Comparison of ENCODE assay signal across 10 cellular contexts in genomic region chr11:65131895-65132237, GRCh38. TPM values are rescaled to one million over a fixed set of nuclear protein-coding genes. Genes with fewer than 3 reads are reported as not detected.
DNase-seq lines count a peak whose midpoint lies in the region; ATAC-seq and TF ChIP-seq lines count a peak whose summit lies in the region.
"Had no signal": no experiment of that assay in that cellular context is flagged by ENCODE, and none has a peak within 500 bp of the region (broad histone marks: within the 10 kb centered on the region; RNA-seq: fewer than 3 reads in every experiment).

No MANE protein-coding gene starts in this region.

- 59 to 66% methylated on average over 6 of the region's 6 CpGs for WGBS in GM23248 (ENCODE audit: low coverage in 1 of 2, low lambda C conversion rate in 2 of 2, missing lambda C conversion rate in 2 of 2), 2 experiments

- peaks cover 9% of the 10 kb centered on the region for H3F3A ChIP-seq in GM23248 (ENCODE audit: insufficient read depth)

- no peak overlapping the region for H3K27ac ChIP-seq in CD4-positive, CD25-positive, alpha-beta regulatory T cell (ENCODE audit: insufficient read depth, low read length, poor library complexity, severe bottlenecking)
- no peak overlapping the region for H3K27ac ChIP-seq in GM23248

- peaks cover 7 to 45% (median 23%) of the 10 kb centered on the region in 4 donors for H3K4me1 Mint-ChIP-seq in CD4-positive, CD25-positive, alpha-beta regulatory T cell
- H3K4me1 Mint-ChIP-seq in endothelial cell (ENCODE audit: unreplicated experiment), result peaks cover 29% of the 10 kb centered on the region

- no peaks in the 10 kb centered on the region for H4K20me1 ChIP-seq in GM23248 (ENCODE audit: insufficient read depth)

- no peak overlapping the region for H3K4me2 ChIP-seq in GM23248 (ENCODE audit: unreplicated experiment)

- peaks cover 38% of the 10 kb centered on the region for H3K4me1 ChIP-seq in CD4-positive, CD25-positive, alpha-beta regulatory T cell (ENCODE audit: control insufficient read depth, insufficient read depth, low read length, poor library complexity, severe bottlenecking)
- peaks cover 8% of the 10 kb centered on the region for H3K4me1 ChIP-seq in GM23248 (ENCODE audit: insufficient read depth)

- no peak for TF ChIP-seq CTCF in endothelial cell (IDR thresholded peaks at IDR 0.05; ENCODE audit: unreplicated experiment)

- H3K27me3 ChIP-seq in CD4-positive, CD25-positive, alpha-beta regulatory T cell (ENCODE audit: control insufficient read depth, insufficient read depth, low read length), result no peaks in the 10 kb centered on the region
- H3K27me3 ChIP-seq in GM23248 (replicated peaks; ENCODE audit: insufficient read depth), result no peaks in the 10 kb centered on the region

- peak overlapping the region; percentile 21 to 75 (median 30) for H3K4me3 Mint-ChIP-seq in CD4-positive, CD25-positive, alpha-beta regulatory T cell
- no peak overlapping the region for H3K4me3 Mint-ChIP-seq in endothelial cell (ENCODE audit: unreplicated experiment)

- H3K36me3 Mint-ChIP-seq in CD4-positive, CD25-positive, alpha-beta regulatory T cell, result peaks cover 10% of the 10 kb centered on the region
- peaks cover 21% of the 10 kb centered on the region for H3K36me3 Mint-ChIP-seq in endothelial cell (ENCODE audit: low read depth, unreplicated experiment)

- no peak for ATAC-seq in CD4-positive, CD25-positive, alpha-beta regulatory T cell (ENCODE audit: low read depth in 2 of 2)
- ATAC-seq in HG03196 (IDR thresholded peaks at IDR 0.05; ENCODE audit: unreplicated experiment), result no peak
- ATAC-seq: activated CD4-positive, CD25-positive, alpha-beta regulatory T cell treated with anti-CD3 and anti-CD28 coated beads, Interleukin-2, amount 50 U/mL, for 24 hours; SK-N-SH treated with all-trans-retinoic acid at 6 μM for 48 hours had no signal

- in situ Hi-C loops in GM23248 (cut with MboI), result no loop called here

- no peak overlapping the region for H2AFZ ChIP-seq in GM23248

- no peaks in the 10 kb centered on the region for H3K9me2 ChIP-seq in GM23248 (ENCODE audit: insufficient read depth)

- no peak for DNase-seq in CD4-positive, CD25-positive, alpha-beta regulatory T cell
- DNase-seq in GM23248 (no peak), endothelial cell (ENCODE audit: low spot score) (no peak), DMS 273 (lab: John Stamatoyannopoulos, UW; ENCODE audit: unreplicated experiment) (no peak)
- DNase-seq in stimulated activated CD4-positive, alpha-beta T cell treated with anti-CD3 and anti-CD28 coated beads, Interleukin-12 subunit alpha, Interleukin-12 subunit beta, amount 100 ng/mL, for 4 hours, result no peak
- DNase-seq: cerebellar nuclear complex, GF-D8 had no signal

- peak overlapping the region in 2 of 3 donors; percentile 11 to 26 for H3K27ac Mint-ChIP-seq in CD4-positive, CD25-positive, alpha-beta regulatory T cell
- peak overlapping the region; percentile 13 for H3K27ac Mint-ChIP-seq in endothelial cell (ENCODE audit: unreplicated experiment)

- no peaks in the 10 kb centered on the region for H3K9me3 ChIP-seq in CD4-positive, CD25-positive, alpha-beta regulatory T cell (ENCODE audit: control insufficient read depth in 2 of 2, low read length in 2 of 2)
- H3K9me3 ChIP-seq in GM23248 (ENCODE audit: low read depth), result no peaks in the 10 kb centered on the region

- peaks cover 52% of the 10 kb centered on the region for H3K36me3 ChIP-seq in CD4-positive, CD25-positive, alpha-beta regulatory T cell (ENCODE audit: control insufficient read depth, insufficient read depth, low read length)
- peaks cover 8% of the 10 kb centered on the region; the same call in 1 of the 2 replicates for H3K36me3 ChIP-seq in GM23248 (ENCODE audit: low read depth)

- H3K9me3 Mint-ChIP-seq in CD4-positive, CD25-positive, alpha-beta regulatory T cell, result peaks cover 0 to 2% (median 0%) of the 10 kb centered on the region in 7 donors
- no peaks in the 10 kb centered on the region for H3K9me3 Mint-ChIP-seq in endothelial cell (ENCODE audit: unreplicated experiment)

- H3K4me3 ChIP-seq in CD4-positive, CD25-positive, alpha-beta regulatory T cell (ENCODE audit: low read depth, low read length), result no peak overlapping the region
- no peak overlapping the region for H3K4me3 ChIP-seq in GM23248

- no peaks in the 10 kb centered on the region for H3K27me3 Mint-ChIP-seq in CD4-positive, CD25-positive, alpha-beta regulatory T cell
- H3K27me3 Mint-ChIP-seq in endothelial cell (ENCODE audit: unreplicated experiment), result peaks cover 21% of the 10 kb centered on the region

- H3K9ac ChIP-seq in GM23248, result 0 out of 2 replicates have a peak overlapping the region, but pooled peaks have one; percentile 98

- peaks cover 37% of the 10 kb centered on the region for H3K79me2 ChIP-seq in GM23248 (ENCODE audit: insufficient read depth)

RNA-seq across cellular contexts. Expression of gene SYVN1, which starts 2.5 kb away (rescaled TPM):
- total RNA-seq in CD4-positive, CD25-positive, alpha-beta regulatory T cell, result 66.3 TPM
- polyA plus RNA-seq in CD4-positive, CD25-positive, alpha-beta regulatory T cell, result 10 to 100 TPM in 1 of 4 donors, 1 to 10 TPM in 3; 6.2 to 10.8 (median 7.3) TPM
- 29.5 and 64.2 TPM in 2 replicates for total RNA-seq in GM23248 (2014; rRNA removed; shearing (Covaris generic))
- 18.0 and 21.2 TPM in 2 replicates for polyA plus RNA-seq in GM23248 (2016; fragmentation: Nextera tagmentation; extraction: Ambion mirVana)
- total RNA-seq in endothelial cell (ENCODE audit: unreplicated experiment), result 32.2 TPM

RNA-seq across cellular contexts. Expression of gene MRPL49, which starts 9.7 kb away (rescaled TPM):
- total RNA-seq in CD4-positive, CD25-positive, alpha-beta regulatory T cell, result 47.7 TPM
- polyA plus RNA-seq in CD4-positive, CD25-positive, alpha-beta regulatory T cell, result 100 to 1,000 TPM; 104 to 125 (median 111) TPM
- 65.6 and 78.4 TPM in 2 replicates for total RNA-seq in GM23248 (2014; rRNA removed; shearing (Covaris generic))
- polyA plus RNA-seq in GM23248 (2016; fragmentation: Nextera tagmentation; extraction: Ambion mirVana), result 48.6 and 53.3 TPM in 2 replicates
- total RNA-seq in endothelial cell (ENCODE audit: unreplicated experiment), result 40.2 TPM

RNA-seq across cellular contexts. Expression of gene FAU, which starts 9.9 kb away (rescaled TPM):
- 1,172 TPM for total RNA-seq in CD4-positive, CD25-positive, alpha-beta regulatory T cell
- polyA plus RNA-seq in CD4-positive, CD25-positive, alpha-beta regulatory T cell, result 1,000 to 10,000 TPM; 1,003 to 1,125 (median 1,056) TPM
- total RNA-seq in GM23248 (2014; rRNA removed; shearing (Covaris generic)), result 180 and 199 TPM in 2 replicates
- 342 and 365 TPM in 2 replicates for polyA plus RNA-seq in GM23248 (2016; fragmentation: Nextera tagmentation; extraction: Ambion mirVana)
- total RNA-seq in endothelial cell (ENCODE audit: unreplicated experiment), result 998 TPM

RNA-seq across cellular contexts. Expression of gene ZNHIT2, which starts 14.4 kb away (rescaled TPM):
- total RNA-seq in CD4-positive, CD25-positive, alpha-beta regulatory T cell, result 6.0 TPM
- 10 to 100 TPM; 20.1 to 29.0 (median 22.7) TPM for polyA plus RNA-seq in CD4-positive, CD25-positive, alpha-beta regulatory T cell
- total RNA-seq in GM23248 (2014; rRNA removed; shearing (Covaris generic)), result 12.3 and 13.2 TPM in 2 replicates
- polyA plus RNA-seq in GM23248 (2016; fragmentation: Nextera tagmentation; extraction: Ambion mirVana), result 15.5 and 15.6 TPM in 2 replicates
- total RNA-seq in endothelial cell (ENCODE audit: unreplicated experiment), result 6.0 TPM

RNA-seq across cellular contexts. Expression of gene TM7SF2, which starts 20.2 kb away (rescaled TPM):
- 20.2 TPM for total RNA-seq in CD4-positive, CD25-positive, alpha-beta regulatory T cell
- 10 to 100 TPM in 2 of 4 donors, 1 to 10 TPM in 2; 8.0 to 11.1 (median 9.4) TPM for polyA plus RNA-seq in CD4-positive, CD25-positive, alpha-beta regulatory T cell
- total RNA-seq in GM23248 (2014; rRNA removed; shearing (Covaris generic)), result 0.65 and 0.89 TPM in 2 replicates
- polyA plus RNA-seq in GM23248 (2016; fragmentation: Nextera tagmentation; extraction: Ambion mirVana), result 2.5 and 2.6 TPM in 2 replicates
- 35.6 TPM for total RNA-seq in endothelial cell (ENCODE audit: unreplicated experiment)
